ENCODE assay signal across 1 cellular context in the genomic region with DNA sequence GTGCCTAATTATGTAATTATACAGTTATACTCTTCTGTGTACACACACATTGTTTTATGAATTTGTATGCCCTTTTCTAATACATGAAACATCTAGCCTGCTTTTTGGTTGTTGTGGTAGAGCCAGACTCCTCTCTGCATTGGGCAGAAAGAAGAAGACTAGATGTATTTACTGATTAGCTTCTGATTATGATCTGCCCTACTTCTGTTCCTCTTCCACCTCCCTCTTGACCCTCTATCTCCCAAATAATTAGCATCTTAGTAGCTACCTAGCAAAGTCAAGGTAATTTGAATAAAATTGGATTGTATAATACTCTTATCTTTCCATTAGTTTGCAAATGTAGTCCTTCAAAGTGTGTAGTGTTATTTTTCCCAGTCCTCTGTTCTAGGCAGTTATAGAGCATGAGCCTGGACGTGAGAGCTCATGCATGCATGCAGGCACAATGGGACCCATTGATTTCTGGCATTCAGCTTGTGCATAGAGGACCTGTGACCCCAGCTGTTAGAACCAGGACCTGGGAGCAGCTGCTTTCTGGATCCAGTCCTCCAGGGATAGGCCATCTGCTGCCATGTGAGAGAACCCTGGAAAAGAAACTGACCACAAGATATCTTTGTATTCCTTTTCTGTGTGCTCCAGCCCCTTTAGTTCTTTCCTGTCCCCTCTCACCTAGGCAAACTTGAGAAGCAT.
TF ChIP-seq lines count a peak whose summit lies in the region.

No MANE protein-coding gene starts in this region.

TF ChIP-seq in HepG2, 621 proteins besides CTCF, POLR2A, EP300 and RAD21 (continued from another document and continues in another):
- TF ChIP-seq AHDC1 (CRISPR knock-in tag; IDR thresholded peaks at IDR 0.05; ENCODE audit: borderline replicate concordance) (0 out of 2 replicates have a peak, but pooled peaks have one; percentile 33), ZNF282 (IDR thresholded peaks at IDR 0.05; ENCODE audit: partially characterized antibody) (no peak), SAP130 (CRISPR knock-in tag; IDR thresholded peaks at IDR 0.05; ENCODE audit: low read depth) (peak; percentile 59), TARDBP (CRISPR knock-in tag; IDR thresholded peaks at IDR 0.05) (no peak; the same call in 1 of the 2 replicates), NFKB2 (CRISPR knock-in tag; IDR thresholded peaks at IDR 0.05; ENCODE audit: borderline replicate concordance) (no peak), POGZ (CRISPR knock-in tag; IDR thresholded peaks at IDR 0.05) (no peak), THAP9 (CRISPR knock-in tag; IDR thresholded peaks at IDR 0.05; ENCODE audit: borderline replicate concordance) (no peak), HDAC2 (CRISPR knock-in tag; IDR thresholded peaks at IDR 0.05) (peak; percentile 46; the same call in 1 of the 2 replicates), KLF15 (CRISPR knock-in tag; IDR thresholded peaks at IDR 0.05; ENCODE audit: borderline replicate concordance) (no peak), NR2F1 (CRISPR knock-in tag; IDR thresholded peaks at IDR 0.05) (0 out of 4 replicates have a peak, but pooled peaks of 1 of the 2 experiments have one; percentile 17), SMC3 (IDR thresholded peaks at IDR 0.05; ENCODE audit: low read length) (no peak), ZNF709 (CRISPR knock-in tag; IDR thresholded peaks at IDR 0.05) (no peak), IRF1 (CRISPR knock-in tag; IDR thresholded peaks at IDR 0.05; ENCODE audit: low read depth) (no peak), RARA (CRISPR knock-in tag; IDR thresholded peaks at IDR 0.05) (peak; percentile 9; the same call in 1 of the 2 replicates), ZBTB21 (CRISPR knock-in tag; IDR thresholded peaks at IDR 0.05) (no peak), ZUFSP (CRISPR knock-in tag; IDR thresholded peaks at IDR 0.05; ENCODE audit: borderline replicate concordance) (no peak), HOMEZ (CRISPR knock-in tag; IDR thresholded peaks at IDR 0.05; ENCODE audit: low read depth) (0 out of 2 replicates have a peak, but pooled peaks have one; percentile 35), ZNF839 (CRISPR knock-in tag; IDR thresholded peaks at IDR 0.05; ENCODE audit: borderline replicate concordance) (no peak), ZNF512 (CRISPR knock-in tag; IDR thresholded peaks at IDR 0.05) (no peak), LCORL (IDR thresholded peaks at IDR 0.05) (no peak), LCORL (CRISPR knock-in tag; IDR thresholded peaks at IDR 0.05) (no peak), RXRA (CRISPR knock-in tag; IDR thresholded peaks at IDR 0.05) (no peak), ZNF446 (CRISPR knock-in tag; IDR thresholded peaks at IDR 0.05) (no peak), FOXC1 (CRISPR knock-in tag; IDR thresholded peaks at IDR 0.05; ENCODE audit: borderline replicate concordance) (no peak)
- TF ChIP-seq, protein P1, sequence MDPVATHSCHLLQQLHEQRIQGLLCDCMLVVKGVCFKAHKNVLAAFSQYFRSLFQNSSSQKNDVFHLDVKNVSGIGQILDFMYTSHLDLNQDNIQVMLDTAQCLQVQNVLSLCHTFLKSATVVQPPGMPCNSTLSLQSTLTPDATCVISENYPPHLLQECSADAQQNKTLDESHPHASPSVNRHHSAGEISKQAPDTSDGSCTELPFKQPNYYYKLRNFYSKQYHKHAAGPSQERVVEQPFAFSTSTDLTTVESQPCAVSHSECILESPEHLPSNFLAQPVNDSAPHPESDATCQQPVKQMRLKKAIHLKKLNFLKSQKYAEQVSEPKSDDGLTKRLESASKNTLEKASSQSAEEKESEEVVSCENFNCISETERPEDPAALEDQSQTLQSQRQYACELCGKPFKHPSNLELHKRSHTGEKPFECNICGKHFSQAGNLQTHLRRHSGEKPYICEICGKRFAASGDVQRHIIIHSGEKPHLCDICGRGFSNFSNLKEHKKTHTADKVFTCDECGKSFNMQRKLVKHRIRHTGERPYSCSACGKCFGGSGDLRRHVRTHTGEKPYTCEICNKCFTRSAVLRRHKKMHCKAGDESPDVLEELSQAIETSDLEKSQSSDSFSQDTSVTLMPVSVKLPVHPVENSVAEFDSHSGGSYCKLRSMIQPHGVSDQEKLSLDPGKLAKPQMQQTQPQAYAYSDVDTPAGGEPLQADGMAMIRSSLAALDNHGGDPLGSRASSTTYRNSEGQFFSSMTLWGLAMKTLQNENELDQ (CRISPR knock-in tag; IDR thresholded peaks at IDR 0.05; ENCODE audit: borderline replicate concordance), result no peak
- TF ChIP-seq, protein P2, sequence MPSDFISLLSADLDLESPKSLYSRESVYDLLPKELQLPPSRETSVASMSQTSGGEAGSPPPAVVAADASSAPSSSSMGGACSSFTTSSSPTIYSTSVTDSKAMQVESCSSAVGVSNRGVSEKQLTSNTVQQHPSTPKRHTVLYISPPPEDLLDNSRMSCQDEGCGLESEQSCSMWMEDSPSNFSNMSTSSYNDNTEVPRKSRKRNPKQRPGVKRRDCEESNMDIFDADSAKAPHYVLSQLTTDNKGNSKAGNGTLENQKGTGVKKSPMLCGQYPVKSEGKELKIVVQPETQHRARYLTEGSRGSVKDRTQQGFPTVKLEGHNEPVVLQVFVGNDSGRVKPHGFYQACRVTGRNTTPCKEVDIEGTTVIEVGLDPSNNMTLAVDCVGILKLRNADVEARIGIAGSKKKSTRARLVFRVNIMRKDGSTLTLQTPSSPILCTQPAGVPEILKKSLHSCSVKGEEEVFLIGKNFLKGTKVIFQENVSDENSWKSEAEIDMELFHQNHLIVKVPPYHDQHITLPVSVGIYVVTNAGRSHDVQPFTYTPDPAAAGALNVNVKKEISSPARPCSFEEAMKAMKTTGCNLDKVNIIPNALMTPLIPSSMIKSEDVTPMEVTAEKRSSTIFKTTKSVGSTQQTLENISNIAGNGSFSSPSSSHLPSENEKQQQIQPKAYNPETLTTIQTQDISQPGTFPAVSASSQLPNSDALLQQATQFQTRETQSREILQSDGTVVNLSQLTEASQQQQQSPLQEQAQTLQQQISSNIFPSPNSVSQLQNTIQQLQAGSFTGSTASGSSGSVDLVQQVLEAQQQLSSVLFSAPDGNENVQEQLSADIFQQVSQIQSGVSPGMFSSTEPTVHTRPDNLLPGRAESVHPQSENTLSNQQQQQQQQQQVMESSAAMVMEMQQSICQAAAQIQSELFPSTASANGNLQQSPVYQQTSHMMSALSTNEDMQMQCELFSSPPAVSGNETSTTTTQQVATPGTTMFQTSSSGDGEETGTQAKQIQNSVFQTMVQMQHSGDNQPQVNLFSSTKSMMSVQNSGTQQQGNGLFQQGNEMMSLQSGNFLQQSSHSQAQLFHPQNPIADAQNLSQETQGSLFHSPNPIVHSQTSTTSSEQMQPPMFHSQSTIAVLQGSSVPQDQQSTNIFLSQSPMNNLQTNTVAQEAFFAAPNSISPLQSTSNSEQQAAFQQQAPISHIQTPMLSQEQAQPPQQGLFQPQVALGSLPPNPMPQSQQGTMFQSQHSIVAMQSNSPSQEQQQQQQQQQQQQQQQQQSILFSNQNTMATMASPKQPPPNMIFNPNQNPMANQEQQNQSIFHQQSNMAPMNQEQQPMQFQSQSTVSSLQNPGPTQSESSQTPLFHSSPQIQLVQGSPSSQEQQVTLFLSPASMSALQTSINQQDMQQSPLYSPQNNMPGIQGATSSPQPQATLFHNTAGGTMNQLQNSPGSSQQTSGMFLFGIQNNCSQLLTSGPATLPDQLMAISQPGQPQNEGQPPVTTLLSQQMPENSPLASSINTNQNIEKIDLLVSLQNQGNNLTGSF (CRISPR knock-in tag; IDR thresholded peaks at IDR 0.05), result no peak
